ENCODE assay signal across 10 cellular contexts in genomic region chr11:85661972-85662664, GRCh38. TPM values are rescaled to one million over a fixed set of nuclear protein-coding genes. Genes with fewer than 3 reads are reported as not detected.
DNase-seq lines count a peak whose midpoint lies in the region; ATAC-seq and TF ChIP-seq lines count a peak whose summit lies in the region.
"Had no signal": no experiment of that assay in that cellular context is flagged by ENCODE, and none has a peak within 500 bp of the region (broad histone marks: within the 10 kb centered on the region; RNA-seq: fewer than 3 reads in every experiment).

No MANE protein-coding gene starts in this region.

- H3K27me3 ChIP-seq in A673 (replicated peaks; ENCODE audit: insufficient read depth, low read depth, low read length, poor library complexity): no peaks in the 10 kb centered on the region
- H3K27me3 ChIP-seq in HL-60 (ENCODE audit: insufficient read depth, poor library complexity, severe bottlenecking): no peaks in the 10 kb centered on the region
- no peaks in the 10 kb centered on the region for H3K27me3 ChIP-seq in brain microvascular endothelial cell (replicated peaks)

- H3K27ac ChIP-seq in A673 (ENCODE audit: low read depth, low read length, poor library complexity, severe bottlenecking) (no peak overlapping the region), HL-60 (replicated peaks) (no peak overlapping the region), brain microvascular endothelial cell (no peak overlapping the region)

- DNase-seq in A673 (ENCODE audit: low spot score) (no peak), HL-60 (ENCODE audit: low read depth in 1 of 2, low spot score in 1 of 2) (no peak), brain microvascular endothelial cell (no peak), mesothelial cell of epicardium (ENCODE audit: low spot score in 2 of 2, unreplicated experiment in 2 of 2) (no peak), iPS-NIHi11 (ENCODE audit: low spot score) (no peak), Kasumi-1 (lab: John Stamatoyannopoulos, UW) (no peak)
- DNase-seq: stimulated activated CD4-positive, alpha-beta T cell treated with anti-CD3 and anti-CD28 coated beads, Interleukin-4, amount 100 ng/mL, for 1 hour had no signal

- in situ Hi-C loops in brain microvascular endothelial cell (cut with HindIII; ENCODE audit: low pct_ligation_motif_present, low sequenced_read_pairs): no loop called here

- H3K27ac Mint-ChIP-seq in mesothelial cell of epicardium: peak overlapping the region; percentile 30

- intact Hi-C loops in A673 (cut with micrococcal nuclease; ENCODE audit: unreplicated experiment): loop anchor here (5.0 kb wide), 1 partner anchor 65 kb away; no protein-coding TSS in a partner anchor

- H3K4me3 ChIP-seq in A673 (ENCODE audit: low read depth, low read length, poor library complexity, severe bottlenecking) (peak overlapping the region; percentile 87), HL-60 (replicated peaks; ENCODE audit: insufficient read depth, low read length) (peak overlapping the region; percentile 96), brain microvascular endothelial cell (ENCODE audit: low read depth, low read length) (peak overlapping the region; percentile 97)

- CTCF ChIA-PET in A673 (lab: Charles Lee): no interaction called here

- H3K27me3 Mint-ChIP-seq in mesothelial cell of epicardium (ENCODE audit: low read depth): no peaks in the 10 kb centered on the region
- H3K27me3 Mint-ChIP-seq: IgD-negative memory B cell had no signal

- BruUV-seq in A673 (replicated peaks; lab: Mats Ljungman, UMichigan): no TSS peak

- no peak for TF ChIP-seq CTCF in A673 (conservative IDR thresholded peaks at IDR 0.05; ENCODE audit: low read depth, low read length)
- TF ChIP-seq CTCF in HL-60 (IDR thresholded peaks at IDR 0.05; ENCODE audit: insufficient read depth, low read length): no peak
- no peak for TF ChIP-seq CTCF in brain microvascular endothelial cell (IDR thresholded peaks at IDR 0.05; ENCODE audit: low read depth, low read length, missing control alignments)
- no peak for TF ChIP-seq CTCF in mesothelial cell of epicardium (IDR thresholded peaks at IDR 0.05; ENCODE audit: unreplicated experiment)

- H3K4me3 Mint-ChIP-seq in mesothelial cell of epicardium: peak overlapping the region; percentile 100

- peaks cover 22% of the 10 kb centered on the region for H3K36me3 Mint-ChIP-seq in mesothelial cell of epicardium

- ATAC-seq in GM18907 (IDR thresholded peaks at IDR 0.05; ENCODE audit: unreplicated experiment): no peak
- no peak for ATAC-seq in GM18498 (IDR thresholded peaks at IDR 0.05; ENCODE audit: unreplicated experiment)

- POLR2A ChIA-PET in A673 (lab: Charles Lee; ENCODE audit: low non-redundant PET): no interaction called here

- H3K4me1 ChIP-seq in A673 (ENCODE audit: insufficient read depth, low read length, poor library complexity, severe bottlenecking): peaks cover 43% of the 10 kb centered on the region

- peaks cover 49% of the 10 kb centered on the region for H3K4me1 Mint-ChIP-seq in mesothelial cell of epicardium

- no peaks in the 10 kb centered on the region for H3K9me3 ChIP-seq in A673 (ENCODE audit: low read depth, low read length, poor library complexity, severe bottlenecking)

- H3K36me3 ChIP-seq in A673 (ENCODE audit: insufficient read depth, low read length, poor library complexity, severe bottlenecking) (peaks cover 67% of the 10 kb centered on the region), brain microvascular endothelial cell (replicated peaks) (peaks cover 6% of the 10 kb centered on the region)

- H3K9me3 Mint-ChIP-seq in mesothelial cell of epicardium: no peaks in the 10 kb centered on the region
- H3K9me3 Mint-ChIP-seq: IgD-negative memory B cell had no signal

RNA-seq across cellular contexts. Expression of gene CREBZF, which starts 2.8 kb away (rescaled TPM):
- total RNA-seq in A673 (2021): 74.1 and 76.6 TPM in 2 replicates
- 77.2 to 77.8 TPM (median 77.2 TPM) in 3 replicates for total RNA-seq in mesothelial cell of epicardium

RNA-seq across cellular contexts. Expression of gene TMEM126A, which starts 14.4 kb away (rescaled TPM):
- 53.8 and 66.0 TPM in 2 replicates for total RNA-seq in A673 (2021)
- 21.0 to 21.4 TPM (median 21.2 TPM) in 3 replicates for total RNA-seq in mesothelial cell of epicardium

RNA-seq across cellular contexts. Expression of gene CCDC89, which starts 23.9 kb away (rescaled TPM):
- 0.41 and 0.66 TPM in 2 replicates for total RNA-seq in A673 (2021)
- total RNA-seq in mesothelial cell of epicardium: 1.3 to 2.7 TPM (median 1.5 TPM) in 3 replicates

RNA-seq across cellular contexts. Expression of gene TMEM126B, which starts 33.7 kb away (rescaled TPM):
- total RNA-seq in A673 (2021) (70.4 and 80.5 TPM in 2 replicates), mesothelial cell of epicardium (28.6 to 31.0 TPM (median 29.5 TPM) in 3 replicates)

RNA-seq across cellular contexts. Expression of gene DLG2, which starts 35.0 kb away (rescaled TPM):
- total RNA-seq in A673 (2021) (276 and 277 TPM in 2 replicates), mesothelial cell of epicardium (6.7 to 7.5 TPM (median 7.4 TPM) in 3 replicates)
